26 cellular contexts compared by ENCODE assay signal in genomic region chr12:53578783-53579182, GRCh38.
"Had no signal": no experiment of that assay in that cellular context is flagged by ENCODE, and none has a peak within 500 bp of the region (broad histone marks: within the 10 kb centered on the region; RNA-seq: fewer than 3 reads in every experiment).

No MANE protein-coding gene starts in this region.

- H3K27ac ChIP-seq: esophagus muscularis mucosa, foreskin keratinocyte, gastroesophageal sphincter, hepatocyte, neutrophil, parathyroid adenoma, right lobe of liver, suprapubic skin, transverse colon had no signal

- H3K27ac Mint-ChIP-seq: mesothelial cell of epicardium, progenitor cell of endocrine pancreas had no signal

- H3K4me1 Mint-ChIP-seq: mesothelial cell of epicardium, neural crest cell had no signal

- H3K4me3 ChIP-seq: esophagus muscularis mucosa, gastroesophageal sphincter, heart left ventricle, hepatocyte, left lung, mucosa of descending colon, right lobe of liver, suprapubic skin, transverse colon had no signal

- H3K27me3 ChIP-seq: esophagus muscularis mucosa, foreskin keratinocyte, gastroesophageal sphincter, heart left ventricle, hepatocyte, left lung, neutrophil, right lobe of liver, suprapubic skin, transverse colon had no signal

- H2AFZ ChIP-seq: hepatocyte, parathyroid adenoma had no signal

- H3K4me1 ChIP-seq: parathyroid adenoma, right lobe of liver had no signal

- ATAC-seq: foreskin keratinocyte, mucosa of descending colon had no signal

- H3K4me3 Mint-ChIP-seq: mesothelial cell of epicardium; neural crest cell; stimulated activated naive CD8-positive, alpha-beta T cell treated with anti-CD3 and anti-CD28 coated beads, Interleukin-15, amount 100 ng/mL, for 72 hours had no signal

- H3K9me3 ChIP-seq: esophagus muscularis mucosa, gastroesophageal sphincter, heart left ventricle, left lung, mucosa of descending colon, neutrophil, right lobe of liver, suprapubic skin, transverse colon had no signal

- H3K36me3 ChIP-seq: left lung, neutrophil, right lobe of liver, suprapubic skin had no signal

- H3K27me3 Mint-ChIP-seq: naive B cell; natural killer cell treated with Interleukin-12 subunit alpha and Interleukin-12 subunit beta and Interleukin-15 and Interleukin-18, amount 100 ng/mL, for 72 hours; progenitor cell of endocrine pancreas; stimulated activated naive CD8-positive, alpha-beta T cell treated with anti-CD3 and anti-CD28 coated beads, Interleukin-15, amount 100 ng/mL, for 72 hours had no signal

- H3K9me3 Mint-ChIP-seq: naive B cell; natural killer cell treated with Interleukin-12 subunit alpha and Interleukin-12 subunit beta and Interleukin-15 and Interleukin-18, amount 100 ng/mL, for 72 hours; stimulated activated naive CD8-positive, alpha-beta T cell treated with anti-CD3 and anti-CD28 coated beads, Interleukin-15, amount 100 ng/mL, for 72 hours had no signal

- H3K4me2 ChIP-seq: hepatocyte had no signal

- DNase-seq: cortex of kidney; effector CD8-positive, alpha-beta T cell; foreskin keratinocyte; heart left ventricle; left cardiac atrium; left lung; mesenchymal stem cell; mucosa of descending colon; naive B cell; right lobe of liver; small intestine; stimulated activated CD4-positive, alpha-beta T cell treated with anti-CD3 and anti-CD28 coated beads, Interleukin-15, amount 100 ng/mL, for 24 hours; stimulated activated CD4-positive, alpha-beta T cell treated with anti-CD3 and anti-CD28 coated beads, Interleukin-2, amount 100 ng/mL, for 48 hours; stimulated activated naive CD4-positive, alpha-beta T cell; stimulated activated naive CD8-positive, alpha-beta T cell treated with anti-CD3 and anti-CD28 coated beads, Interleukin-15, amount 100 ng/mL, for 72 hours; transverse colon had no signal

- H3K36me3 Mint-ChIP-seq: natural killer cell treated with Interleukin-12 subunit alpha and Interleukin-12 subunit beta and Interleukin-15 and Interleukin-18, amount 100 ng/mL, for 72 hours had no signal
